Comparison of ENCODE assay signal across 9 cellular contexts in the genomic region with DNA sequence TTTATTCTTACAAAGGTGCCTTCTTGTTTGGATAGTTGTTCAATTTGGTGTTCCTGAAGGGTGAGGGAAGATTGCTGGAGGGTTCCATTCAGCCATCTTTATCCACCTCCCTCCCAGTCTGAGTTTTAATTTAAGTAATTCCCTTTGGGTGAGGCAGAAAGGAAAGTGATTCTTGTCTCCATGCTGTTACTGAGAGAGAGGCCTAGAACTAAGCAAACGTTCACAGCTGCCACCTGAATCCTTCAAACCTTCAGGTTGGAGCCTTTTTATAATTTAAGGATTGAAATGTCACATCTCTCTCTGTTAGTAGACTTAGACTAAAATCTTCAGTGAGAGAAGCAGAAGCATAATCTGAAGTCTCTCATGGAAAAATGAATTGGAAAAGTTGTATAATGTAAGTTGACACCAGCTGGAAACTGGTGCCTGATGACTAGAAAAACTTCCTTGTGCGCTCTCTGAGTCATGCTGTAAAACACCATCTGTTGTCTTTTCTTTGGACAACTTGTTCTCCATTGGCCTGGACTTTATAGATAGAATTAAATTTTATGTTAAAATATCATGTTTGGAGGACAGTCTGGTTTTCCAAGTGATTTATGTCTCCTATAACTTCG. TPM values are rescaled to one million over a fixed set of nuclear protein-coding genes. Genes with fewer than 3 reads are reported as not detected.
DNase-seq lines count a peak whose midpoint lies in the region; ATAC-seq, FAIRE-seq and TF ChIP-seq lines count a peak whose summit lies in the region.
"Had no signal": no experiment of that assay in that cellular context is flagged by ENCODE, and none has a peak within 500 bp of the region (broad histone marks: within the 10 kb centered on the region; RNA-seq: fewer than 3 reads in every experiment).

No MANE protein-coding gene starts in this region.

- H3K4me2 ChIP-seq in Karpas-422 (ENCODE audit: low read depth, low read length, poor library complexity, severe bottlenecking): no peak overlapping the region

- intact Hi-C loops in breast epithelium (cut with DNase I; ENCODE audit: low total_unique reads): no loop called here
- intact Hi-C loops in tibial artery (cut with DNase I; ENCODE audit: low total_unique reads): no loop called here

- H3K27me3 ChIP-seq in breast epithelium (no peaks in the 10 kb centered on the region), tibial artery (no peaks in the 10 kb centered on the region), Karpas-422 (ENCODE audit: low read length) (no peaks in the 10 kb centered on the region)

- H3K4me1 Mint-ChIP-seq in WTC11: peaks cover 8% of the 10 kb centered on the region
- H3K4me1 Mint-ChIP-seq in activated T-helper 17 cell treated with anti-CD3 and anti-CD28 coated beads, Interleukin-2, amount 50 U/mL, for 72 hours: peaks cover 4% of the 10 kb centered on the region

- TF ChIP-seq POLR2A in breast epithelium (IDR thresholded peaks at IDR 0.05): no peak

- no peak overlapping the region for H3K4me3 Mint-ChIP-seq in WTC11
- H3K4me3 Mint-ChIP-seq in activated T-helper 17 cell treated with anti-CD3 and anti-CD28 coated beads, Interleukin-2, amount 50 U/mL, for 72 hours: no peak overlapping the region

- TF ChIP-seq CTCF in breast epithelium (IDR thresholded peaks at IDR 0.05) (no peak), tibial artery (IDR thresholded peaks at IDR 0.05) (no peak), WTC11 (IDR thresholded peaks at IDR 0.05) (no peak)

- H3K9me2 ChIP-seq in Karpas-422 (replicated peaks; ENCODE audit: insufficient read depth, low read length): no peaks in the 10 kb centered on the region

- H3K36me3 ChIP-seq in breast epithelium (no peaks in the 10 kb centered on the region), tibial artery (peaks cover 50 to 68% (median 66%) of the 10 kb centered on the region in 3 donors), Karpas-422 (ENCODE audit: insufficient read depth, low read length) (no peaks in the 10 kb centered on the region)

- no peak overlapping the region for H3K9ac ChIP-seq in Karpas-422 (ENCODE audit: low read length)

- H4K20me1 ChIP-seq in Karpas-422 (ENCODE audit: insufficient read depth, low read depth, low read length): no peaks in the 10 kb centered on the region

- no peaks in the 10 kb centered on the region for H3K27me3 Mint-ChIP-seq in WTC11 (ENCODE audit: low read depth)
- no peaks in the 10 kb centered on the region for H3K27me3 Mint-ChIP-seq in activated T-helper 17 cell treated with anti-CD3 and anti-CD28 coated beads, Interleukin-2, amount 50 U/mL, for 72 hours

- no peaks in the 10 kb centered on the region for H3K9me3 ChIP-seq in breast epithelium
- no peaks in the 10 kb centered on the region for H3K9me3 ChIP-seq in tibial artery
- H3K9me3 ChIP-seq in Karpas-422 (ENCODE audit: low read length): no peaks in the 10 kb centered on the region

- H3K27ac ChIP-seq in breast epithelium: peak overlapping the region; percentile 30 to 45
- H3K27ac ChIP-seq in tibial artery: peak overlapping the region; percentile 44 to 59
- no peak overlapping the region for H3K27ac ChIP-seq in Karpas-422 (ENCODE audit: low read length)

- POLR2A ChIA-PET in WTC11 (lab: Charles Lee): no interaction called here

- H3K36me3 Mint-ChIP-seq in WTC11: peaks cover 13% of the 10 kb centered on the region
- peaks cover 52% of the 10 kb centered on the region for H3K36me3 Mint-ChIP-seq in activated T-helper 17 cell treated with anti-CD3 and anti-CD28 coated beads, Interleukin-2, amount 50 U/mL, for 72 hours (ENCODE audit: low read depth)

- H3K79me2 ChIP-seq in Karpas-422 (ENCODE audit: low read length): no peaks in the 10 kb centered on the region

- H3K4me1 ChIP-seq in breast epithelium (no peaks in the 10 kb centered on the region), tibial artery (peaks cover 0 to 20% (median 4%) of the 10 kb centered on the region in 4 donors), Karpas-422 (ENCODE audit: low read length) (no peaks in the 10 kb centered on the region)

- peak; percentile 31 for DNase-seq in HT-29 (ENCODE audit: low spot score)
- no peak for DNase-seq in breast epithelium (ENCODE audit: low spot score in 2 of 2)
- DNase-seq in tibial artery: no peak
- DNase-seq in WTC11 (ENCODE audit: low spot score): no peak
- DNase-seq in urothelium cell line (ENCODE audit: low spot score): no peak
- no peak for DNase-seq in Karpas-422
- DNase-seq: kidney had no signal

- peaks cover 8% of the 10 kb centered on the region for H3K9me3 Mint-ChIP-seq in WTC11
- H3K9me3 Mint-ChIP-seq in activated T-helper 17 cell treated with anti-CD3 and anti-CD28 coated beads, Interleukin-2, amount 50 U/mL, for 72 hours: no peaks in the 10 kb centered on the region

- H3K4me3 ChIP-seq in breast epithelium: no peak overlapping the region
- no peak overlapping the region for H3K4me3 ChIP-seq in tibial artery
- H3K4me3 ChIP-seq in Karpas-422 (ENCODE audit: low read length): no peak overlapping the region

- CTCF ChIA-PET in WTC11 (lab: Charles Lee): no interaction called here

- ATAC-seq in WTC11: no peak
- no peak for ATAC-seq in activated T-helper 17 cell treated with anti-CD3 and anti-CD28 coated beads, Interleukin-2, amount 50 U/mL, for 72 hours (replicated peaks)

- H3K27ac Mint-ChIP-seq in WTC11: no peak overlapping the region
- no peak overlapping the region for H3K27ac Mint-ChIP-seq in activated T-helper 17 cell treated with anti-CD3 and anti-CD28 coated beads, Interleukin-2, amount 50 U/mL, for 72 hours

- FAIRE-seq in islet of Langerhans (lab: Jason Lieb, UNC) (peak; percentile 91), urothelium cell line (lab: Jason Lieb, UNC) (no peak)
- FAIRE-seq: kidney had no signal

- H2AFZ ChIP-seq in Karpas-422 (ENCODE audit: low read length): no peak overlapping the region

TF ChIP-seq in WTC11, 78 proteins besides CTCF, POLR2A, EP300 and RAD21:
- TF ChIP-seq GTF2I (CRISPR knock-in tag; conservative IDR thresholded peaks at IDR 0.05): no peak
- TF ChIP-seq TEAD1 (CRISPR knock-in tag; IDR thresholded peaks at IDR 0.05): no peak
- no peak for TF ChIP-seq ZNF416 (CRISPR knock-in tag; IDR thresholded peaks at IDR 0.05)
- TF ChIP-seq NR1H2 (CRISPR knock-in tag; IDR thresholded peaks at IDR 0.05): no peak
- TF ChIP-seq, protein P1, sequence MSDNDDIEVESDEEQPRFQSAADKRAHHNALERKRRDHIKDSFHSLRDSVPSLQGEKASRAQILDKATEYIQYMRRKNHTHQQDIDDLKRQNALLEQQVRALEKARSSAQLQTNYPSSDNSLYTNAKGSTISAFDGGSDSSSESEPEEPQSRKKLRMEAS (CRISPR knock-in tag; IDR thresholded peaks at IDR 0.05): no peak
- TF ChIP-seq GRHL2 (CRISPR knock-in tag; IDR thresholded peaks at IDR 0.05; ENCODE audit: insufficient replicate concordance, severe bottlenecking): no peak
- TF ChIP-seq TCF7 (CRISPR knock-in tag; IDR thresholded peaks at IDR 0.05; ENCODE audit: low read depth): no peak
- TF ChIP-seq, protein P2, sequence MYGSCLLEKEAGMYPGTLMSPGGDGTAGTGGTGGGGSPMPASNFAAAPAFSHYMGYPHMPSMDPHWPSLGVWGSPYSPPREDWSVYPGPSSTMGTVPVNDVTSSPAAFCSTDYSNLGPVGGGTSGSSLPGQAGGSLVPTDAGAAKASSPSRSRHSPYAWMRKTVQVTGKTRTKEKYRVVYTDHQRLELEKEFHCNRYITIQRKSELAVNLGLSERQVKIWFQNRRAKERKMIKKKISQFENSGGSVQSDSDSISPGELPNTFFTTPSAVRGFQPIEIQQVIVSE (CRISPR knock-in tag; IDR thresholded peaks at IDR 0.05; ENCODE audit: borderline replicate concordance): no peak
- TF ChIP-seq TEAD4 (CRISPR knock-in tag; IDR thresholded peaks at IDR 0.05): no peak
- TF ChIP-seq, protein P3, sequence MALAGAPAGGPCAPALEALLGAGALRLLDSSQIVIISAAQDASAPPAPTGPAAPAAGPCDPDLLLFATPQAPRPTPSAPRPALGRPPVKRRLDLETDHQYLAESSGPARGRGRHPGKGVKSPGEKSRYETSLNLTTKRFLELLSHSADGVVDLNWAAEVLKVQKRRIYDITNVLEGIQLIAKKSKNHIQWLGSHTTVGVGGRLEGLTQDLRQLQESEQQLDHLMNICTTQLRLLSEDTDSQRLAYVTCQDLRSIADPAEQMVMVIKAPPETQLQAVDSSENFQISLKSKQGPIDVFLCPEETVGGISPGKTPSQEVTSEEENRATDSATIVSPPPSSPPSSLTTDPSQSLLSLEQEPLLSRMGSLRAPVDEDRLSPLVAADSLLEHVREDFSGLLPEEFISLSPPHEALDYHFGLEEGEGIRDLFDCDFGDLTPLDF (CRISPR knock-in tag; IDR thresholded peaks at IDR 0.05): no peak
- no peak for TF ChIP-seq FOXJ3 (CRISPR knock-in tag; IDR thresholded peaks at IDR 0.05; ENCODE audit: borderline replicate concordance)
- TF ChIP-seq TP53 (CRISPR knock-in tag; IDR thresholded peaks at IDR 0.05): no peak
- TF ChIP-seq, protein P4, sequence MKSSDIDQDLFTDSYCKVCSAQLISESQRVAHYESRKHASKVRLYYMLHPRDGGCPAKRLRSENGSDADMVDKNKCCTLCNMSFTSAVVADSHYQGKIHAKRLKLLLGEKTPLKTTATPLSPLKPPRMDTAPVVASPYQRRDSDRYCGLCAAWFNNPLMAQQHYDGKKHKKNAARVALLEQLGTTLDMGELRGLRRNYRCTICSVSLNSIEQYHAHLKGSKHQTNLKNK (CRISPR knock-in tag; IDR thresholded peaks at IDR 0.05): no peak
- no peak for TF ChIP-seq CREB1 (CRISPR knock-in tag; IDR thresholded peaks at IDR 0.05)
- TF ChIP-seq, protein P5, sequence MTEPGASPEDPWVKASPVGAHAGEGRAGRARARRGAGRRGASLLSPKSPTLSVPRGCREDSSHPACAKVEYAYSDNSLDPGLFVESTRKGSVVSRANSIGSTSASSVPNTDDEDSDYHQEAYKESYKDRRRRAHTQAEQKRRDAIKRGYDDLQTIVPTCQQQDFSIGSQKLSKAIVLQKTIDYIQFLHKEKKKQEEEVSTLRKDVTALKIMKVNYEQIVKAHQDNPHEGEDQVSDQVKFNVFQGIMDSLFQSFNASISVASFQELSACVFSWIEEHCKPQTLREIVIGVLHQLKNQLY (CRISPR knock-in tag; IDR thresholded peaks at IDR 0.05): no peak

RNA-seq across cellular contexts. Expression of a gene that starts 14.6 kb away (rescaled TPM):
- 7.6 and 8.1 TPM in 2 replicates for total RNA-seq in HT-29 (2014; rRNA removed; shearing (Covaris generic))
- total RNA-seq in breast epithelium (10 to 100 TPM; 20.3 to 30.0 (median 27.7) TPM), WTC11 (2021) (35.4 to 37.4 TPM (median 36.7 TPM) in 3 replicates)
- 10 to 100 TPM; 13.6 to 14.5 TPM for total RNA-seq in activated T-helper 17 cell treated with anti-CD3 and anti-CD28 coated beads, Interleukin-2, amount 50 U/mL, for 72 hours
- 3.6 and 10.7 TPM in 2 replicates for total RNA-seq in Karpas-422 (2014; rRNA removed; shearing (Covaris generic); ENCODE audit: low replicate concordance)

RNA-seq across cellular contexts. Expression of a gene that starts 14.9 kb away (rescaled TPM):
- total RNA-seq in HT-29 (2014; rRNA removed; shearing (Covaris generic)): 6.8 and 10.0 TPM in 2 replicates
- total RNA-seq in breast epithelium (10 to 100 TPM; 35.4 to 62.2 (median 50.1) TPM), WTC11 (2021) (9.4 to 12.8 TPM (median 10.5 TPM) in 3 replicates)
- total RNA-seq in activated T-helper 17 cell treated with anti-CD3 and anti-CD28 coated beads, Interleukin-2, amount 50 U/mL, for 72 hours: 10 to 100 TPM; 23.2 to 27.0 TPM
- total RNA-seq in Karpas-422 (2014; rRNA removed; shearing (Covaris generic); ENCODE audit: low replicate concordance): 4.4 and 6.0 TPM in 2 replicates
